1 cellular context compared by ENCODE assay signal in the genomic region with DNA sequence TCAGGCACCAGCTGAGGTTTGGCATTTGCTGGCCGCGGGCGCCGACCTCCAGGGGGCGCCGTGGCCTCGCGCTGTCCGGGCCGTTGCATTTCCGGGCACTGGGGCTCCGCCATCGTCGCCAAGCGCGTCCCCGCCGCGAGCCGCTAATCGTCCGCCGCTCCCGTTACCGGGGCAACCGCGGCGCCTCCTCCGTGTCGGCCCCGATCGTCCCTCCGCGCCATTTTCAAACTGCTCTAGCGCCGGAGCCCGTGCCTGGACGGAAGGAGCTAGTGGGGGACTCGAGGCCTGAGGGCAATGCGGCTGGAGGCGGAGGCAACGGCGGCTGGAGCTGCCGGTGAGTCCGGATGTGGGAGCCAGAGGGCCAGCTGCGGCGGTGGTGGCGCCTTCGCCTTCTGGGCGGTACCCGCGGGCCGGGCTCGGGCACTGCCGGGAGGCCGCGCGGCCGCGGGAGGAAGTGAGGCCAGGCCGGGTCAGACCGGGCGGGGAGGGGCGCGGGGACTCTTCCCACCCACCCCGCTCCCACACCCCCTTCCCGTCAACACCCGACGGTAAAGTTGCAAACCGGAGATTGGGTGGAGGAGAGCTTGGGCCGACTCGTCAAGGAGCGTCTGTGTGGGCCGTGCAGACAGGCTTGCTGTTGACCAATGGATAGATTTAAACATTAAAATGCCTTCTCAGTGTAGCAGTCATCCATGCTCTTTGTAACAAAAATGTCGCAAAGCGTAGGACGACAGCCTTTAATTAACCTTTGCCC.
A peak's percentile ranks its signal among the peaks of the same experiment; 100 is the strongest.
TF ChIP-seq lines count a peak whose summit lies in the region.

TSS of gene CEP135 (plus strand) at position 220 of the 754 bp plus-strand sequence. CDS start 3,186 bp downstream, outside the sequence.

TF ChIP-seq in GM23338, 12 proteins besides CTCF, POLR2A, EP300 and RAD21 (continued from another document):
- TF ChIP-seq, protein P1, sequence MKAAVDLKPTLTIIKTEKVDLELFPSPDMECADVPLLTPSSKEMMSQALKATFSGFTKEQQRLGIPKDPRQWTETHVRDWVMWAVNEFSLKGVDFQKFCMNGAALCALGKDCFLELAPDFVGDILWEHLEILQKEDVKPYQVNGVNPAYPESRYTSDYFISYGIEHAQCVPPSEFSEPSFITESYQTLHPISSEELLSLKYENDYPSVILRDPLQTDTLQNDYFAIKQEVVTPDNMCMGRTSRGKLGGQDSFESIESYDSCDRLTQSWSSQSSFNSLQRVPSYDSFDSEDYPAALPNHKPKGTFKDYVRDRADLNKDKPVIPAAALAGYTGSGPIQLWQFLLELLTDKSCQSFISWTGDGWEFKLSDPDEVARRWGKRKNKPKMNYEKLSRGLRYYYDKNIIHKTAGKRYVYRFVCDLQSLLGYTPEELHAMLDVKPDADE (IDR thresholded peaks at IDR 0.05) = peak; percentile 69
- no peak for TF ChIP-seq EZH2phosphoT487 (IDR thresholded peaks at IDR 0.05; ENCODE audit: unreplicated experiment)
- TF ChIP-seq, protein P2, sequence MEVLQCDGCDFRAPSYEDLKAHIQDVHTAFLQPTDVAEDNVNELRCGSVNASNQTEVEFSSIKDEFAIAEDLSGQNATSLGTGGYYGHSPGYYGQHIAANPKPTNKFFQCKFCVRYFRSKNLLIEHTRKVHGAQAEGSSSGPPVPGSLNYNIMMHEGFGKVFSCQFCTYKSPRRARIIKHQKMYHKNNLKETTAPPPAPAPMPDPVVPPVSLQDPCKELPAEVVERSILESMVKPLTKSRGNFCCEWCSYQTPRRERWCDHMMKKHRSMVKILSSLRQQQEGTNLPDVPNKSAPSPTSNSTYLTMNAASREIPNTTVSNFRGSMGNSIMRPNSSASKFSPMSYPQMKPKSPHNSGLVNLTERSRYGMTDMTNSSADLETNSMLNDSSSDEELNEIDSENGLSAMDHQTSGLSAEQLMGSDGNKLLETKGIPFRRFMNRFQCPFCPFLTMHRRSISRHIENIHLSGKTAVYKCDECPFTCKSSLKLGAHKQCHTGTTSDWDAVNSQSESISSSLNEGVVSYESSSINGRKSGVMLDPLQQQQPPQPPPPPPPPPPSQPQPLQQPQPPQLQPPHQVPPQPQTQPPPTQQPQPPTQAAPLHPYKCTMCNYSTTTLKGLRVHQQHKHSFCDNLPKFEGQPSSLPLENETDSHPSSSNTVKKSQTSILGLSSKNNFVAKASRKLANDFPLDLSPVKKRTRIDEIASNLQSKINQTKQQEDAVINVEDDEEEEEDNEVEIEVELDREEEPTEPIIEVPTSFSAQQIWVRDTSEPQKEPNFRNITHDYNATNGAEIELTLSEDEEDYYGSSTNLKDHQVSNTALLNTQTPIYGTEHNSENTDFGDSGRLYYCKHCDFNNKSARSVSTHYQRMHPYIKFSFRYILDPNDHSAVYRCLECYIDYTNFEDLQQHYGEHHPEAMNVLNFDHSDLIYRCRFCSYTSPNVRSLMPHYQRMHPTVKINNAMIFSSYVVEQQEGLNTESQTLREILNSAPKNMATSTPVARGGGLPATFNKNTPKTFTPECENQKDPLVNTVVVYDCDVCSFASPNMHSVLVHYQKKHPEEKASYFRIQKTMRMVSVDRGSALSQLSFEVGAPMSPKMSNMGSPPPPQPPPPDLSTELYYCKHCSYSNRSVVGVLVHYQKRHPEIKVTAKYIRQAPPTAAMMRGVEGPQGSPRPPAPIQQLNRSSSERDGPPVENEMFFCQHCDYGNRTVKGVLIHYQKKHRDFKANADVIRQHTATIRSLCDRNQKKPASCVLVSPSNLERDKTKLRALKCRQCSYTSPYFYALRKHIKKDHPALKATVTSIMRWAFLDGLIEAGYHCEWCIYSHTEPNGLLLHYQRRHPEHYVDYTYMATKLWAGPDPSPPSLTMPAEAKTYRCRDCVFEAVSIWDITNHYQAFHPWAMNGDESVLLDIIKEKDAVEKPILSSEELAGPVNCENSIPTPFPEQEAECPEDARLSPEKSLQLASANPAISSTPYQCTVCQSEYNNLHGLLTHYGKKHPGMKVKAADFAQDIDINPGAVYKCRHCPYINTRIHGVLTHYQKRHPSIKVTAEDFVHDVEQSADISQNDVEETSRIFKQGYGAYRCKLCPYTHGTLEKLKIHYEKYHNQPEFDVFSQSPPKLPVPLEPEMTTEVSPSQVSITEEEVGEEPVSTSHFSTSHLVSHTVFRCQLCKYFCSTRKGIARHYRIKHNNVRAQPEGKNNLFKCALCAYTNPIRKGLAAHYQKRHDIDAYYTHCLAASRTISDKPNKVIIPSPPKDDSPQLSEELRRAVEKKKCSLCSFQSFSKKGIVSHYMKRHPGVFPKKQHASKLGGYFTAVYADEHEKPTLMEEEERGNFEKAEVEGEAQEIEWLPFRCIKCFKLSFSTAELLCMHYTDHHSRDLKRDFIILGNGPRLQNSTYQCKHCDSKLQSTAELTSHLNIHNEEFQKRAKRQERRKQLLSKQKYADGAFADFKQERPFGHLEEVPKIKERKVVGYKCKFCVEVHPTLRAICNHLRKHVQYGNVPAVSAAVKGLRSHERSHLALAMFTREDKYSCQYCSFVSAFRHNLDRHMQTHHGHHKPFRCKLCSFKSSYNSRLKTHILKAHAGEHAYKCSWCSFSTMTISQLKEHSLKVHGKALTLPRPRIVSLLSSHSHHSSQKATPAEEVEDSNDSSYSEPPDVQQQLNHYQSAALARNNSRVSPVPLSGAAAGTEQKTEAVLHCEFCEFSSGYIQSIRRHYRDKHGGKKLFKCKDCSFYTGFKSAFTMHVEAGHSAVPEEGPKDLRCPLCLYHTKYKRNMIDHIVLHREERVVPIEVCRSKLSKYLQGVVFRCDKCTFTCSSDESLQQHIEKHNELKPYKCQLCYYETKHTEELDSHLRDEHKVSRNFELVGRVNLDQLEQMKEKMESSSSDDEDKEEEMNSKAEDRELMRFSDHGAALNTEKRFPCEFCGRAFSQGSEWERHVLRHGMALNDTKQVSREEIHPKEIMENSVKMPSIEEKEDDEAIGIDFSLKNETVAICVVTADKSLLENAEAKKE (CRISPR knock-in tag; IDR thresholded peaks at IDR 0.05) = no peak
- peak; percentile 65 for TF ChIP-seq CREB1 (CRISPR knock-in tag; IDR thresholded peaks at IDR 0.05; ENCODE audit: low read depth)
